Comparison of ENCODE assay signal across 21 cellular contexts in genomic region chr1:70979879-70980278, GRCh38.
DNase-seq lines count a peak whose midpoint lies in the region; TF ChIP-seq lines count a peak whose summit lies in the region.
"Had no signal": no experiment of that assay in that cellular context is flagged by ENCODE, and none has a peak within 500 bp of the region (broad histone marks: within the 10 kb centered on the region; RNA-seq: fewer than 3 reads in every experiment).

No MANE protein-coding gene starts in this region.

- H3K36me3 ChIP-seq in A673 (ENCODE audit: insufficient read depth, low read length, poor library complexity, severe bottlenecking) (no peaks in the 10 kb centered on the region), ascending aorta (no peaks in the 10 kb centered on the region), testis (ENCODE audit: low read depth, missing control alignments) (no peaks in the 10 kb centered on the region)
- H3K36me3 ChIP-seq: transverse colon had no signal

- intact Hi-C loops in A673 (cut with micrococcal nuclease; ENCODE audit: unreplicated experiment): no loop called here
- intact Hi-C loops in ascending aorta (cut with DNase I): no loop called here
- intact Hi-C loops in testis (cut with DNase I; ENCODE audit: low total_unique reads): no loop called here

- POLR2A ChIA-PET in A673 (lab: Charles Lee; ENCODE audit: low non-redundant PET): no interaction called here

- H3K4me1 ChIP-seq in A673 (ENCODE audit: insufficient read depth, low read length, poor library complexity, severe bottlenecking) (peaks cover 28% of the 10 kb centered on the region), ascending aorta (peaks cover 0 to 13% of the 10 kb centered on the region in 2 donors), testis (no peaks in the 10 kb centered on the region)

- no peaks in the 10 kb centered on the region for H3K27me3 ChIP-seq in A673 (replicated peaks; ENCODE audit: insufficient read depth, low read depth, low read length, poor library complexity)
- no peaks in the 10 kb centered on the region for H3K27me3 ChIP-seq in ascending aorta
- no peaks in the 10 kb centered on the region for H3K27me3 ChIP-seq in testis
- H3K27me3 ChIP-seq: transverse colon had no signal

- CTCF ChIA-PET in A673 (lab: Charles Lee): interaction anchor here (0.5 kb wide), 1 partner anchor 292 kb away, joined by 5 read pairs; no protein-coding TSS in a partner anchor

- no peaks in the 10 kb centered on the region for H3K9me3 ChIP-seq in A673 (ENCODE audit: low read depth, low read length, poor library complexity, severe bottlenecking)
- H3K9me3 ChIP-seq in ascending aorta: no peaks in the 10 kb centered on the region
- no peaks in the 10 kb centered on the region for H3K9me3 ChIP-seq in testis
- H3K9me3 ChIP-seq: transverse colon had no signal

- H3K27ac ChIP-seq in A673 (ENCODE audit: low read depth, low read length, poor library complexity, severe bottlenecking) (peak overlapping the region; percentile 39), ascending aorta (peak overlapping the region in 1 of 2 donors; percentile 53), testis (no peak overlapping the region)
- H3K27ac ChIP-seq: GM23248, transverse colon had no signal

- no peak for TF ChIP-seq POLR2A in testis (IDR thresholded peaks at IDR 0.05)

- DNase-seq in A673 (ENCODE audit: low spot score) (no peak), KBM-7 (peak; percentile 32), OCI-M1 (lab: John Stamatoyannopoulos, UW) (peak; percentile 60), globus pallidus (ENCODE audit: low spot score) (peak; percentile 15), ascending aorta (ENCODE audit: low spot score in 2 of 2) (no peak), NCI-H2081 (lab: John Stamatoyannopoulos, UW) (no peak), testis (no peak)
- DNase-seq in activated CD8-positive, alpha-beta memory T cell treated with anti-CD3 and anti-CD28 coated beads for 24 hours: no peak
- DNase-seq: C1 segment of cervical spinal cord; EL; foreskin fibroblast; GM23248; hypothalamus; NCI-H1436; NCI-H510A; occipital lobe; RPMI8226; stimulated activated naive CD4-positive, alpha-beta T cell treated with Interleukin-2 at 50 U/mL for 16 hours; SW 1271; transverse colon had no signal

- 75 to 83% methylated on average over 2 of the region's 2 CpGs for WGBS in testis, 2 donors

- BruUV-seq in A673 (replicated peaks; lab: Mats Ljungman, UMichigan): no TSS peak

- TF ChIP-seq CTCF in A673 (conservative IDR thresholded peaks at IDR 0.05; ENCODE audit: low read depth, low read length) (no peak), ascending aorta (IDR thresholded peaks at IDR 0.05) (no peak), testis (IDR thresholded peaks at IDR 0.05) (no peak)

- in situ Hi-C loops in KBM-7 (cut with MboI; ENCODE audit: low pct_unique_long_range_greater_than_20kb, low sequenced_read_pairs): no loop called here

- no peak overlapping the region for H3K4me3 ChIP-seq in A673 (ENCODE audit: low read depth, low read length, poor library complexity, severe bottlenecking)
- H3K4me3 ChIP-seq in ascending aorta: no peak overlapping the region
- no peak overlapping the region for H3K4me3 ChIP-seq in testis
- H3K4me3 ChIP-seq: GM23248, smooth muscle cell, transverse colon had no signal

Comparison
In these comparisons a context has a peak if more than half of its experiments do, and no peak if none do; other contexts are left out.
1. DNase-seq: peak in KBM-7 (single experiment), OCI-M1 (single experiment) and globus pallidus (single experiment); none in A673 (single experiment), ascending aorta (0 of 2), NCI-H2081 (0 of 2), activated CD8-positive, alpha-beta memory T cell treated with anti-CD3 and anti-CD28 coated beads for 24 hours (single experiment) and testis (single experiment).